Comparison of ENCODE assay signal across 9 cellular contexts in genomic region chr14:38210168-38210567, GRCh38. TPM values are rescaled to one million over a fixed set of nuclear protein-coding genes. Genes with fewer than 3 reads are reported as not detected.
DNase-seq lines count a peak whose midpoint lies in the region; ATAC-seq and TF ChIP-seq lines count a peak whose summit lies in the region.
"Had no signal": no experiment of that assay in that cellular context is flagged by ENCODE, and none has a peak within 500 bp of the region (broad histone marks: within the 10 kb centered on the region; RNA-seq: fewer than 3 reads in every experiment).

No MANE protein-coding gene starts in this region.

- POLR2A ChIA-PET in CD4-positive, alpha-beta T cell (lab: Charles Lee) = no interaction called here

- H3K27me3 ChIP-seq in heart right ventricle = peaks cover 0 to 74% (median 50%) of the 10 kb centered on the region in 7 donors
- no peaks in the 10 kb centered on the region for H3K27me3 ChIP-seq in vagina
- peaks cover 49% of the 10 kb centered on the region for H3K27me3 ChIP-seq in CD4-positive, alpha-beta T cell (ENCODE audit: control insufficient read depth, insufficient read depth, low read length)

- peak in 5 of 8 donors; percentile 16 to 27 (median 22) for ATAC-seq in heart right ventricle
- no peak for ATAC-seq in Right ventricle myocardium superior (ENCODE audit: poor library complexity)
- ATAC-seq in mucosa of descending colon = no peak
- no peak for ATAC-seq in CD4-positive, alpha-beta T cell (ENCODE audit: poor library complexity)

- no peak overlapping the region for H3K27ac Mint-ChIP-seq in CD4-positive, alpha-beta T cell
- H3K27ac Mint-ChIP-seq: T-helper 1 cell treated with Interleukin-12 subunit alpha and Interleukin-12 subunit beta and Interleukin-4 antibody, amounts not matched to agents 30 μg/mL and 1 μg/mL, for 36 hours had no signal

- H3K27me3 Mint-ChIP-seq in CD4-positive, alpha-beta T cell = peaks cover 79% of the 10 kb centered on the region

- H3K36me3 Mint-ChIP-seq in CD4-positive, alpha-beta T cell (ENCODE audit: low read depth) = no peaks in the 10 kb centered on the region

- H3K4me3 ChIP-seq in heart right ventricle (peak overlapping the region; percentile 6 to 64 (median 52)), mucosa of descending colon (no peak overlapping the region), vagina (peak overlapping the region; percentile 31 to 32)

- peaks cover 16% of the 10 kb centered on the region for H3K4me1 Mint-ChIP-seq in CD4-positive, alpha-beta T cell (ENCODE audit: low read depth)

- DNase-seq in heart right ventricle = no peak
- no peak for DNase-seq in Right ventricle myocardium superior
- DNase-seq in dermis blood vessel endothelial cell = peak; percentile 70
- peak in 2 of 3 donors; percentile 5 to 26 for DNase-seq in mucosa of descending colon
- DNase-seq in vagina (ENCODE audit: extremely low spot score in 2 of 2) = no peak
- no peak for DNase-seq in CD4-positive, alpha-beta T cell
- DNase-seq in COR-L47 (lab: John Stamatoyannopoulos, UW) = no peak
- DNase-seq in NCI-H748 treated with DMSO at 0.1 percent for 48 hours (lab: John Stamatoyannopoulos, UW) = no peak

- H3K9me3 ChIP-seq in heart right ventricle = peaks cover 0 to 11% (median 2%) of the 10 kb centered on the region in 11 donors
- no peaks in the 10 kb centered on the region for H3K9me3 ChIP-seq in mucosa of descending colon
- H3K9me3 ChIP-seq in vagina = no peaks in the 10 kb centered on the region
- no peaks in the 10 kb centered on the region for H3K9me3 ChIP-seq in CD4-positive, alpha-beta T cell (ENCODE audit: control insufficient read depth, low read length)

- peak overlapping the region in 2 of 10 donors; percentile 16 for H3K27ac ChIP-seq in heart right ventricle
- H3K27ac ChIP-seq in vagina = no peak overlapping the region
- no peak overlapping the region for H3K27ac ChIP-seq in CD4-positive, alpha-beta T cell (ENCODE audit: low read depth, low read length)

- peaks cover 2% of the 10 kb centered on the region for H3K9me3 Mint-ChIP-seq in CD4-positive, alpha-beta T cell
- H3K9me3 Mint-ChIP-seq: T-helper 1 cell treated with Interleukin-12 subunit alpha and Interleukin-12 subunit beta and Interleukin-4 antibody, amounts not matched to agents 30 μg/mL and 1 μg/mL, for 36 hours had no signal

- TF ChIP-seq POLR2A in vagina (IDR thresholded peaks at IDR 0.05) = no peak

- no peaks in the 10 kb centered on the region for H3K36me3 ChIP-seq in heart right ventricle
- H3K36me3 ChIP-seq in mucosa of descending colon (ENCODE audit: low read depth) = no peaks in the 10 kb centered on the region
- no peaks in the 10 kb centered on the region for H3K36me3 ChIP-seq in vagina

- 5 to 8% methylated on average over 30 of the region's 30 CpGs for WGBS in heart right ventricle, 2 donors

- H3K4me3 Mint-ChIP-seq in CD4-positive, alpha-beta T cell = no peak overlapping the region
- H3K4me3 Mint-ChIP-seq: T-helper 1 cell treated with Interleukin-12 subunit alpha and Interleukin-12 subunit beta and Interleukin-4 antibody, amounts not matched to agents 30 μg/mL and 1 μg/mL, for 36 hours had no signal

- CTCF ChIA-PET in CD4-positive, alpha-beta T cell (lab: Charles Lee) = no interaction called here

- TF ChIP-seq CTCF in heart right ventricle (IDR thresholded peaks at IDR 0.05) = no peak
- TF ChIP-seq CTCF in mucosa of descending colon (IDR thresholded peaks at IDR 0.05) = no peak
- no peak for TF ChIP-seq CTCF in vagina (IDR thresholded peaks at IDR 0.05)
- no peak for TF ChIP-seq CTCF in CD4-positive, alpha-beta T cell (IDR thresholded peaks at IDR 0.05)

- intact Hi-C loops in heart right ventricle (cut with DNase I) = no loop called here
- intact Hi-C loops in Right ventricle myocardium superior (cut with DNase I) = no loop called here
- intact Hi-C loops in mucosa of descending colon (cut with DNase I, micrococcal nuclease) = no loop called here
- intact Hi-C loops in vagina (cut with DNase I) = no loop called here
- intact Hi-C loops in CD4-positive, alpha-beta T cell (cut with DNase I, micrococcal nuclease) = no loop called here

- H3K4me1 ChIP-seq in heart right ventricle = peaks cover 0 to 41% (median 23%) of the 10 kb centered on the region in 9 donors
- peaks cover 8% of the 10 kb centered on the region for H3K4me1 ChIP-seq in mucosa of descending colon (ENCODE audit: low read depth)
- peaks cover 34% of the 10 kb centered on the region for H3K4me1 ChIP-seq in vagina

RNA-seq across cellular contexts. Expression of gene SSTR1, which starts 2.5 kb away (rescaled TPM):
- total RNA-seq in heart right ventricle = 1 to 10 TPM in 3 of 10 donors, under 1 TPM in 7; 0.47 to 1.8 (median 0.65) TPM
- under 1 TPM; 0.22 to 0.48 TPM for polyA plus RNA-seq in heart right ventricle
- 0.43 TPM for total RNA-seq in Right ventricle myocardium superior
- 0.17 and 0.33 TPM in 2 replicates for total RNA-seq in dermis blood vessel endothelial cell
- 1 to 10 TPM; 5.4 to 9.7 (median 6.1) TPM for total RNA-seq in mucosa of descending colon
- 1.2 TPM for total RNA-seq in vagina
- not detected for total RNA-seq in CD4-positive, alpha-beta T cell

RNA-seq across cellular contexts. Expression of gene CLEC14A, which starts 45.7 kb away (rescaled TPM):
- total RNA-seq in heart right ventricle (10 to 100 TPM; 26.6 to 45.9 (median 37.1) TPM), Right ventricle myocardium superior (28.8 TPM), dermis blood vessel endothelial cell (303 and 344 TPM in 2 replicates), mucosa of descending colon (10 to 100 TPM in 1 of 3 donors, 1 to 10 TPM in 2; 4.3 to 10.5 (median 9.1) TPM), vagina (33.1 TPM)
- 10 to 100 TPM; 18.4 to 71.8 TPM for polyA plus RNA-seq in heart right ventricle
- total RNA-seq in CD4-positive, alpha-beta T cell = not detected

Comparison
In these comparisons a context has a peak if more than half of its experiments do, and no peak if none do; other contexts are left out.
1. ATAC-seq: peak in heart right ventricle (5 of 8); none in Right ventricle myocardium superior (single experiment), mucosa of descending colon (single experiment) and CD4-positive, alpha-beta T cell (single experiment).
2. DNase-seq: peak in dermis blood vessel endothelial cell (single experiment) and mucosa of descending colon (2 of 3); none in heart right ventricle (0 of 2), Right ventricle myocardium superior (single experiment), vagina (0 of 2), CD4-positive, alpha-beta T cell (0 of 10), COR-L47 (single experiment) and NCI-H748 treated with DMSO at 0.1 percent for 48 hours (single experiment).
3. RNA of gene CLEC14A, which starts 45.7 kb away (total RNA-seq): 303 to 344 TPM in dermis blood vessel endothelial cell, 26.6 to 45.9 TPM in heart right ventricle, 33.1 TPM in vagina (single experiment), 28.8 TPM in Right ventricle myocardium superior (single experiment) and 4.3 to 10.5 TPM in mucosa of descending colon; not detected in CD4-positive, alpha-beta T cell; every median in the first group is over 4 times any median in the second.